In the genomic region with DNA sequence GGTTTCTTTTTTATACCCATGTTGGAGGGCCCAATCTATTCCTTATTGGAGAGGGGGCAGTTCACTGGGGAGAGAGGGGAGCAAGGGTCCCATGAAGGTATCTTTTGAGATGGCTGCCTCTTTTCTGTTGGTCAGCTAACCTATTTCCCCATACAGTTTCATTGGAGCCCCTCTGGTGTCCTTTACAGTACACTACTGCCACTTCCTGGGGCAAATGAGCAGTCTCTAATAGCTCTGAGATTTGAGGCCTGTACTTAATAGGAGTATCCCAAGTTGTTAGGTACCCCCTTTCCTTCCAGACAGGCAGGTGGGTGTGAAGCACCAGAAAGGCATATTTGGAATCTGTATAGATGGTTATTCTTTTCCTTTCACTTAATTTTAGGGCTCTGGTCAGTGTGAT, we compare ENCODE assay signal across 1 cellular context.
TF ChIP-seq lines count a peak whose summit lies in the region.

No MANE protein-coding gene starts in this region.

TF ChIP-seq in H1, 55 proteins besides CTCF, POLR2A, EP300 and RAD21:
- no peak for TF ChIP-seq BRCA1 (IDR thresholded peaks at IDR 0.05; ENCODE audit: low read depth, low read length)
- no peak for TF ChIP-seq EGR1 (IDR thresholded peaks at IDR 0.05; ENCODE audit: borderline replicate concordance, low read depth, low read length)
- no peak for TF ChIP-seq BACH1 (IDR thresholded peaks at IDR 0.05; ENCODE audit: low read length)
- no peak for TF ChIP-seq MAX (IDR thresholded peaks at IDR 0.05)
